ENCODE assay signal across 13 cellular contexts in the genomic region with DNA sequence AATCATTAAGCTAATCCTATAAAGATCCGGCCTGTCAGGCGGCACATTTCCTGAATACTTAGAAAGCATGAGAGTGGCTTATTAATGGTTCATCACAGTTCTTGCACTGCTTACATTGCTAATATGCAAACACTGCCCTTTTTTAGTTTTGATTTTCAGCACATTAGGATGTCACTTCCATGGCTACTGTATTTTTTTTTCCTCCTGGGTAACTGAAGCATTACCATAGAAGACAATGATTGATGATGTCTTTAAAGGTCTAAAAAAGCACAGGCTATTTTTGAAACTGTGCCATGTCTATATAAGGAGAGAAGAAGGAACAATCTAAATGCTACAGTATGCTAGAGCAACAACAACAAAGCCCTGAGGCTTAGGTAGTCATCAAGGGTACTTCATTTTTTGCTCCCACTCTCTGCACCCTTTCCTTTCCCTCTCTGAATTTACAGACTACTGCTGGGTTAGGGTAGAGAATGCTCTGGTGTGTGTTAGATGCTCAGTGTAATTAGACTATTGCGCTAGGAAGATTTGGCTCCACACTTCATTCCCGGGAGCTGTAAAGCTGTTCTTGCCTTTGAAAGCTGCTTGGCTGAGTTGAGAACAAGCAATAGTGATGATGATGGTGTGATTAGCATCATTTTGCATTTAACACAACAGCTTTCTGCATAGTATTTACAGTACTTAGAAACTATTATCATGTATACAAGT.
A peak's percentile ranks its signal among the peaks of the same experiment; 100 is the strongest.
DNase-seq lines count a peak whose midpoint lies in the region; ATAC-seq and TF ChIP-seq lines count a peak whose summit lies in the region.
"Had no signal": no experiment of that assay in that cellular context is flagged by ENCODE, and none has a peak within 500 bp of the region (broad histone marks: within the 10 kb centered on the region; RNA-seq: fewer than 3 reads in every experiment).

No MANE protein-coding gene starts in this region.

- TF ChIP-seq POLR2A in sigmoid colon (IDR thresholded peaks at IDR 0.05) = no peak

- TF ChIP-seq CTCF in sigmoid colon (IDR thresholded peaks at IDR 0.05) = no peak

- intact Hi-C loops in sigmoid colon (cut with DNase I) = no loop called here

- H3K9me3 Mint-ChIP-seq in stimulated activated naive CD8-positive, alpha-beta T cell treated with anti-CD3 and anti-CD28 coated beads, Interleukin-15, amount 100 ng/mL, for 72 hours = no peaks in the 10 kb centered on the region
- H3K9me3 Mint-ChIP-seq: CD4-positive, alpha-beta T cell had no signal

- H3K4me1 ChIP-seq in sigmoid colon = peaks cover 0 to 12% (median 8%) of the 10 kb centered on the region in 4 donors
- H3K4me1 ChIP-seq: body of pancreas had no signal

- H3K36me3 ChIP-seq in sigmoid colon = no peaks in the 10 kb centered on the region

- TF ChIP-seq EP300 in sigmoid colon (IDR thresholded peaks at IDR 0.05) = no peak

- ATAC-seq in GM21529 (IDR thresholded peaks at IDR 0.05; ENCODE audit: unreplicated experiment) = peak; percentile 41
- ATAC-seq in stimulated activated naive CD8-positive, alpha-beta T cell treated with anti-CD3 and anti-CD28 coated beads, Interleukin-15, amount 100 ng/mL, for 72 hours = no peak
- ATAC-seq: body of pancreas had no signal

- no peaks in the 10 kb centered on the region for H3K27me3 ChIP-seq in sigmoid colon
- H3K27me3 ChIP-seq: body of pancreas had no signal

- no peak overlapping the region for H3K4me3 ChIP-seq in sigmoid colon
- H3K4me3 ChIP-seq: body of pancreas had no signal

- no peaks in the 10 kb centered on the region for H3K27me3 Mint-ChIP-seq in stimulated activated naive CD8-positive, alpha-beta T cell treated with anti-CD3 and anti-CD28 coated beads, Interleukin-15, amount 100 ng/mL, for 72 hours

- 70 to 71% methylated on average over 4 of the region's 4 CpGs for WGBS in sigmoid colon, 2 donors

- no peak overlapping the region for H3K4me3 Mint-ChIP-seq in stimulated activated naive CD8-positive, alpha-beta T cell treated with anti-CD3 and anti-CD28 coated beads, Interleukin-15, amount 100 ng/mL, for 72 hours
- H3K4me3 Mint-ChIP-seq: CD4-positive, alpha-beta T cell had no signal

- no peaks in the 10 kb centered on the region for H3K9me3 ChIP-seq in sigmoid colon
- H3K9me3 ChIP-seq: body of pancreas had no signal

- no peaks in the 10 kb centered on the region for H3K4me1 Mint-ChIP-seq in stimulated activated naive CD8-positive, alpha-beta T cell treated with anti-CD3 and anti-CD28 coated beads, Interleukin-15, amount 100 ng/mL, for 72 hours

- H3K27ac ChIP-seq in sigmoid colon = no peak overlapping the region
- H3K27ac ChIP-seq: body of pancreas had no signal

- H3K27ac Mint-ChIP-seq in stimulated activated naive CD8-positive, alpha-beta T cell treated with anti-CD3 and anti-CD28 coated beads, Interleukin-15, amount 100 ng/mL, for 72 hours = no peak overlapping the region
- H3K27ac Mint-ChIP-seq: CD4-positive, alpha-beta T cell had no signal

- DNase-seq in DMS153 (lab: John Stamatoyannopoulos, UW) = peak; percentile 76
- peak; percentile 3 for DNase-seq in NCI-H187 treated with DMSO at 0.1 percent for 48 hours (lab: John Stamatoyannopoulos, UW)
- peak; percentile 12 for DNase-seq in iPS DF 19.7 (ENCODE audit: low read depth, low spot score)
- DNase-seq in NCI-H2227 treated with DMSO at 0.1 percent for 48 hours (lab: John Stamatoyannopoulos, UW) = no peak
- DNase-seq in stimulated activated naive CD8-positive, alpha-beta T cell treated with anti-CD3 and anti-CD28 coated beads, Interleukin-15, amount 100 ng/mL, for 72 hours = no peak
- no peak for DNase-seq in pons (ENCODE audit: low spot score)
- DNase-seq in sigmoid colon = no peak
- DNase-seq: activated CD4-positive, alpha-beta T cell treated with anti-CD3 and anti-CD28 coated beads for 4 hours; CD4-positive, alpha-beta T cell; foreskin fibroblast; OCI-M1 had no signal

Comparison
In these comparisons a context has a peak if more than half of its experiments do, and no peak if none do; other contexts are left out.
1. DNase-seq: peak in DMS153 (single experiment), NCI-H187 treated with DMSO at 0.1 percent for 48 hours (single experiment) and iPS DF 19.7 (single experiment); none in NCI-H2227 treated with DMSO at 0.1 percent for 48 hours (single experiment), stimulated activated naive CD8-positive, alpha-beta T cell treated with anti-CD3 and anti-CD28 coated beads, Interleukin-15, amount 100 ng/mL, for 72 hours (0 of 2), pons (single experiment) and sigmoid colon (single experiment).